In the genomic region with DNA sequence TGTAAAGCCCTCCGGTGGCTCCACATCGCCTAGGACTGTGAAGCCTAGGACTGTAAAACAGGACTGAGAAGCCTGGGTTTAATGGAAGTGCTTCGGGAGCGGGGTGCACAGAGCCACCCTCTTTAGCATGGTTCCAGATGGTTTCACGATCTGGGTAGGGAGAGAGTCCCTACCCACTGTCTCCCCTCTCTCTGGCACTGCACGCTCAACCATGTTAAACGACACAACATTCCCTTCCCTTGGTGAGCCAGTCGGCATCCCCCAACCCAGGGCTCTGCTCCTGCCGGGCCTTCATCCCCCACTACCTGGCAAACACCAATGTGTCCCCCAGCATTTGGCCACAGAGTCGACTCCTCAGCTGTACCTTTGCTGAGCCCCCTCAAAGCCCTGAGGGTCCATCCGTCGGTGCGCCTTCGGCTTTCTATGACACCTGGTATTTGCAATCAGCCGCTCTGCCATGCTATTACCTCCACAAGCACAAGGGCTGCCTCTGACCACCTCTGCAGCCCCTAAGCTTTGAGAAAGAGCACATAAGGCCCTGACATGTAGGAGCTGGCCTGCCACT, we compare ENCODE assay signal across 8 cellular contexts. TPM values are rescaled to one million over a fixed set of nuclear protein-coding genes. Genes with fewer than 3 reads are reported as not detected.
DNase-seq lines count a peak whose midpoint lies in the region; ATAC-seq and TF ChIP-seq lines count a peak whose summit lies in the region.

No MANE protein-coding gene starts in this region.

- H3K9me2 ChIP-seq in SK-N-SH = no peaks in the 10 kb centered on the region

- peak overlapping the region; percentile 89 for H3K9ac ChIP-seq in SK-N-SH

- TF ChIP-seq RAD21 in SK-N-SH (IDR thresholded peaks at IDR 0.05; ENCODE audit: low read length) = no peak

- no peak overlapping the region for H3K27ac ChIP-seq in SK-N-SH (ENCODE audit: low read depth in 2 of 2, low read length in 1 of 2)
- H3K27ac ChIP-seq in left lung = no peak overlapping the region
- H3K27ac ChIP-seq in suprapubic skin = no peak overlapping the region

- CTCF ChIA-PET in SK-N-SH (lab: Yijun Ruan, JAX) = interaction anchor here (3.9 kb wide), 1 partner anchor 74 kb away, joined by 20 read pairs; no protein-coding TSS in a partner anchor

- H3K9me3 ChIP-seq in SK-N-SH (no peaks in the 10 kb centered on the region), left lung (no peaks in the 10 kb centered on the region), suprapubic skin (no peaks in the 10 kb centered on the region)

- H3K36me3 ChIP-seq in SK-N-SH (replicated peaks in 1 of 2; ENCODE audit: control insufficient read depth in 1 of 2, insufficient read depth in 2 of 2, low read length in 1 of 2) = peaks cover 10 to 40% of the 10 kb centered on the region in 2 experiments
- peaks cover 0 to 38% of the 10 kb centered on the region in 2 donors for H3K36me3 ChIP-seq in left lung
- H3K36me3 ChIP-seq in suprapubic skin = peaks cover 36% of the 10 kb centered on the region

- TF ChIP-seq EP300 in SK-N-SH (IDR thresholded peaks at IDR 0.05; ENCODE audit: borderline replicate concordance in 1 of 2, low read depth in 1 of 2, low read length in 1 of 2) (no peak), suprapubic skin (IDR thresholded peaks at IDR 0.05) (no peak)

- in situ Hi-C loops in astrocyte of the spinal cord (cut with HindIII; ENCODE audit: low sequenced_read_pairs) = no loop called here

- POLR2A ChIA-PET in SK-N-SH (lab: Yijun Ruan, JAX) = interaction anchor here (1.0 kb wide), 1 partner anchor 1115 kb away, joined by 3 read pairs; no protein-coding TSS in a partner anchor

- H3K27me3 ChIP-seq in SK-N-SH (ENCODE audit: insufficient read depth) (no peaks in the 10 kb centered on the region), left lung (peaks cover 0 to 15% of the 10 kb centered on the region in 2 donors), suprapubic skin (no peaks in the 10 kb centered on the region)

- H3F3A ChIP-seq in SK-N-SH (replicated peaks; ENCODE audit: insufficient read depth) = no peaks in the 10 kb centered on the region

- H4K20me1 ChIP-seq in SK-N-SH (ENCODE audit: insufficient read depth) = peaks cover 12% of the 10 kb centered on the region

- no peak for ATAC-seq in SK-N-SH treated with all-trans-retinoic acid at 6 μM for 48 hours
- no peak for ATAC-seq in left lung
- no peak for ATAC-seq in HG02678 (IDR thresholded peaks at IDR 0.05; ENCODE audit: unreplicated experiment)
- no peak for ATAC-seq in HG02759 (IDR thresholded peaks at IDR 0.05; ENCODE audit: unreplicated experiment)

- H3K4me2 ChIP-seq in SK-N-SH = peak overlapping the region; percentile 97

- H2AFZ ChIP-seq in SK-N-SH (ENCODE audit: low read depth) = no peak overlapping the region; the same call in 1 of the 2 replicates

- DNase-seq in SK-N-SH (no peak), astrocyte of the spinal cord (ENCODE audit: low read depth, low spot score) (no peak), left lung (peak in 1 of 2 donors; percentile 52), suprapubic skin (ENCODE audit: low spot score in 2 of 2) (peak; percentile 52 to 73), NCI-H2107 treated with DMSO at 0.1 percent for 48 hours (lab: John Stamatoyannopoulos, UW; ENCODE audit: unreplicated experiment) (no peak)

- H3K79me2 ChIP-seq in SK-N-SH (ENCODE audit: insufficient read depth) = peaks cover 40% of the 10 kb centered on the region

- no peak for TF ChIP-seq POLR2A in suprapubic skin (IDR thresholded peaks at IDR 0.05)

- intact Hi-C loops in left lung (cut with DNase I) = no loop called here

- no peak for TF ChIP-seq CTCF in SK-N-SH (IDR thresholded peaks at IDR 0.05)
- TF ChIP-seq CTCF in astrocyte of the spinal cord (IDR thresholded peaks at IDR 0.05; ENCODE audit: low read depth, low read length) = no peak
- TF ChIP-seq CTCF in left lung (IDR thresholded peaks at IDR 0.05) = no peak
- no peak for TF ChIP-seq CTCF in suprapubic skin (IDR thresholded peaks at IDR 0.05)

- peak overlapping the region; percentile 81 to 99 for H3K4me3 ChIP-seq in SK-N-SH (ENCODE audit: low read depth in 2 of 2, low read length in 1 of 2)
- H3K4me3 ChIP-seq in astrocyte of the spinal cord (ENCODE audit: low read depth, low read length) = peak overlapping the region; percentile 85
- H3K4me3 ChIP-seq in left lung = peak overlapping the region; percentile 74 to 100
- peak overlapping the region; percentile 94 for H3K4me3 ChIP-seq in suprapubic skin

- H3K4me1 ChIP-seq in SK-N-SH (ENCODE audit: control insufficient read depth in 1 of 2, insufficient read depth in 2 of 2, low read depth in 1 of 2, low read length in 1 of 2) (peaks cover 11 to 18% of the 10 kb centered on the region in 2 experiments; a peak in 2 of 4 replicates), left lung (peaks cover 6 to 22% of the 10 kb centered on the region in 2 donors), suprapubic skin (peaks cover 22% of the 10 kb centered on the region)

- 55% methylated on average over 8 of the region's 15 CpGs for WGBS in SK-N-SH (ENCODE audit: low lambda C conversion rate)
- WGBS in suprapubic skin = 70% methylated on average over 15 of the region's 15 CpGs

TF ChIP-seq in SK-N-SH, 30 proteins besides CTCF, POLR2A, EP300 and RAD21:
- TF ChIP-seq FOXJ3 (CRISPR knock-in tag; IDR thresholded peaks at IDR 0.05) (no peak), YY1 (IDR thresholded peaks at IDR 0.05; ENCODE audit: low read depth) (no peak), RXRA (IDR thresholded peaks at IDR 0.05; ENCODE audit: borderline replicate concordance, low read depth) (no peak)
TF ChIP-seq in SK-N-SH: peak in this region for 0.

TF ChIP-seq in SK-N-SH treated with all-trans-retinoic acid at 6 μM for 48 hours, 23 proteins besides CTCF, POLR2A, EP300 and RAD21 (continues in another document):
- TF ChIP-seq ISL1 (CRISPR knock-in tag; IDR thresholded peaks at IDR 0.05) (no peak), ZNF8 (CRISPR knock-in tag; IDR thresholded peaks at IDR 0.05) (no peak), OSR1 (CRISPR knock-in tag; IDR thresholded peaks at IDR 0.05) (no peak), GLIS3 (CRISPR knock-in tag; IDR thresholded peaks at IDR 0.05) (no peak), SNAI2 (CRISPR knock-in tag; IDR thresholded peaks at IDR 0.05) (no peak), ZFP3 (CRISPR knock-in tag; IDR thresholded peaks at IDR 0.05) (no peak), PPARA (CRISPR knock-in tag; IDR thresholded peaks at IDR 0.05; ENCODE audit: borderline replicate concordance) (no peak)
- TF ChIP-seq, protein P1, sequence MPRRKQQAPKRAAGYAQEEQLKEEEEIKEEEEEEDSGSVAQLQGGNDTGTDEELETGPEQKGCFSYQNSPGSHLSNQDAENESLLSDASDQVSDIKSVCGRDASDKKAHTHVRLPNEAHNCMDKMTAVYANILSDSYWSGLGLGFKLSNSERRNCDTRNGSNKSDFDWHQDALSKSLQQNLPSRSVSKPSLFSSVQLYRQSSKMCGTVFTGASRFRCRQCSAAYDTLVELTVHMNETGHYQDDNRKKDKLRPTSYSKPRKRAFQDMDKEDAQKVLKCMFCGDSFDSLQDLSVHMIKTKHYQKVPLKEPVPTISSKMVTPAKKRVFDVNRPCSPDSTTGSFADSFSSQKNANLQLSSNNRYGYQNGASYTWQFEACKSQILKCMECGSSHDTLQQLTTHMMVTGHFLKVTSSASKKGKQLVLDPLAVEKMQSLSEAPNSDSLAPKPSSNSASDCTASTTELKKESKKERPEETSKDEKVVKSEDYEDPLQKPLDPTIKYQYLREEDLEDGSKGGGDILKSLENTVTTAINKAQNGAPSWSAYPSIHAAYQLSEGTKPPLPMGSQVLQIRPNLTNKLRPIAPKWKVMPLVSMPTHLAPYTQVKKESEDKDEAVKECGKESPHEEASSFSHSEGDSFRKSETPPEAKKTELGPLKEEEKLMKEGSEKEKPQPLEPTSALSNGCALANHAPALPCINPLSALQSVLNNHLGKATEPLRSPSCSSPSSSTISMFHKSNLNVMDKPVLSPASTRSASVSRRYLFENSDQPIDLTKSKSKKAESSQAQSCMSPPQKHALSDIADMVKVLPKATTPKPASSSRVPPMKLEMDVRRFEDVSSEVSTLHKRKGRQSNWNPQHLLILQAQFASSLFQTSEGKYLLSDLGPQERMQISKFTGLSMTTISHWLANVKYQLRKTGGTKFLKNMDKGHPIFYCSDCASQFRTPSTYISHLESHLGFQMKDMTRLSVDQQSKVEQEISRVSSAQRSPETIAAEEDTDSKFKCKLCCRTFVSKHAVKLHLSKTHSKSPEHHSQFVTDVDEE (CRISPR knock-in tag; IDR thresholded peaks at IDR 0.05) = no peak
- TF ChIP-seq, protein P2, sequence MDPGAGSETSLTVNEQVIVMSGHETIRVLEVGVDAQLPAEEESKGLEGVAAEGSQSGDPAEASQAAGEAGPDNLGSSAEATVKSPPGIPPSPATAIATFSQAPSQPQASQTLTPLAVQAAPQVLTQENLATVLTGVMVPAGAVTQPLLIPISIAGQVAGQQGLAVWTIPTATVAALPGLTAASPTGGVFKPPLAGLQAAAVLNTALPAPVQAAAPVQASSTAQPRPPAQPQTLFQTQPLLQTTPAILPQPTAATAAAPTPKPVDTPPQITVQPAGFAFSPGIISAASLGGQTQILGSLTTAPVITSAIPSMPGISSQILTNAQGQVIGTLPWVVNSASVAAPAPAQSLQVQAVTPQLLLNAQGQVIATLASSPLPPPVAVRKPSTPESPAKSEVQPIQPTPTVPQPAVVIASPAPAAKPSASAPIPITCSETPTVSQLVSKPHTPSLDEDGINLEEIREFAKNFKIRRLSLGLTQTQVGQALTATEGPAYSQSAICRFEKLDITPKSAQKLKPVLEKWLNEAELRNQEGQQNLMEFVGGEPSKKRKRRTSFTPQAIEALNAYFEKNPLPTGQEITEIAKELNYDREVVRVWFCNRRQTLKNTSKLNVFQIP (CRISPR knock-in tag; IDR thresholded peaks at IDR 0.05; ENCODE audit: borderline replicate concordance, low read depth) = no peak

RNA-seq across cellular contexts. Expression of a gene that starts 1.1 kb away (rescaled TPM):
- 511 and 717 TPM in 2 replicates for polyA plus RNA-seq in SK-N-SH (2012; rRNA removed)
- polyA plus RNA-seq in SK-N-SH (2012; cell fraction: cytosol; rRNA removed) = 598 and 644 TPM in 2 replicates
- 162 and 319 TPM in 2 replicates for polyA plus RNA-seq in SK-N-SH (2012; cell fraction: nucleus; rRNA removed)
- total RNA-seq in left lung = 100 to 1,000 TPM; 108 to 146 TPM
- total RNA-seq in suprapubic skin = 100 to 1,000 TPM in 3 of 4 donors, 10 to 100 TPM in 1; 30.6 to 178 (median 143) TPM

RNA-seq across cellular contexts. Expression of a gene that starts 5.4 kb away (rescaled TPM):
- not detected in 2 replicates for polyA plus RNA-seq in SK-N-SH (2012; rRNA removed)
- not detected in 2 replicates for polyA plus RNA-seq in SK-N-SH (2012; cell fraction: cytosol; rRNA removed)
- not detected in 2 replicates for polyA plus RNA-seq in SK-N-SH (2012; cell fraction: nucleus; rRNA removed)
- total RNA-seq in left lung = not detected
- total RNA-seq in suprapubic skin = not detected

Comparison
In these comparisons a context has a peak if more than half of its experiments do, and no peak if none do; other contexts are left out.
1. DNase-seq: peak in suprapubic skin (2 of 2); none in SK-N-SH (single experiment), astrocyte of the spinal cord (single experiment) and NCI-H2107 treated with DMSO at 0.1 percent for 48 hours (single experiment).
2. Peak in every context shown above with its lines, with median percentiles within 50 percentile points of each other: H3K4me3 ChIP-seq.